ENCODE assay signal across 8 cellular contexts in genomic region chr20:63706852-63707557, GRCh38. TPM values are rescaled to one million over a fixed set of nuclear protein-coding genes. Genes with fewer than 3 reads are reported as not detected.
DNase-seq lines count a peak whose midpoint lies in the region; ATAC-seq and TF ChIP-seq lines count a peak whose summit lies in the region.

No MANE protein-coding gene starts in this region.

- H2AFZ ChIP-seq in SK-N-SH (ENCODE audit: low read depth) = no peak overlapping the region

- no peaks in the 10 kb centered on the region for H4K20me1 ChIP-seq in SK-N-SH (ENCODE audit: insufficient read depth)

- WGBS in SK-N-SH (ENCODE audit: low lambda C conversion rate) = 31% methylated on average over 21 of the region's 56 CpGs

- H3K4me1 ChIP-seq in SK-N-SH (ENCODE audit: control insufficient read depth in 1 of 2, insufficient read depth in 2 of 2, low read depth in 1 of 2, low read length in 1 of 2) (peaks cover 0 to 24% of the 10 kb centered on the region in 2 experiments; a peak in 1 of 4 replicates), iPS-15b (ENCODE audit: control insufficient read depth, insufficient read depth, low read length) (no peaks in the 10 kb centered on the region)

- H3K4me3 ChIP-seq in BJ (ENCODE audit: low read depth, low read length) (peak overlapping the region; percentile 88), SK-N-SH (ENCODE audit: low read depth in 2 of 2, low read length in 1 of 2) (peak overlapping the region; percentile 70 to 90), iPS-15b (ENCODE audit: low read depth, low read length) (peak overlapping the region; percentile 89)

- H3K27ac ChIP-seq in SK-N-SH (ENCODE audit: low read depth in 2 of 2, low read length in 1 of 2) = peak overlapping the region; percentile 65 to 71

- TF ChIP-seq EP300 in SK-N-SH (IDR thresholded peaks at IDR 0.05; ENCODE audit: borderline replicate concordance in 1 of 2, low read depth in 1 of 2, low read length in 1 of 2) = no peak

- CTCF ChIA-PET in BJ (lab: Yijun Ruan, JAX) = interaction anchor here (0.9 to 1.2 kb wide), 2 partner anchors 8 to 10 kb away, joined by 3 to 4 read pairs; no protein-coding TSS in a partner anchor
- CTCF ChIA-PET in SK-N-SH (lab: Yijun Ruan, JAX) = interaction anchor here (0.9 to 1.4 kb wide), 4 partner anchors 13 to 273 kb away, joined by 3 to 4 read pairs (median 4); no protein-coding TSS in a partner anchor

- H3K9me3 ChIP-seq in SK-N-SH = peaks cover 3% of the 10 kb centered on the region
- no peaks in the 10 kb centered on the region for H3K9me3 ChIP-seq in iPS-15b (ENCODE audit: control insufficient read depth, insufficient read depth, low read length)

- peaks cover 27% of the 10 kb centered on the region for H3K36me3 ChIP-seq in BJ (ENCODE audit: control insufficient read depth, insufficient read depth, low read length)
- H3K36me3 ChIP-seq in SK-N-SH (replicated peaks in 1 of 2; ENCODE audit: control insufficient read depth in 1 of 2, insufficient read depth in 2 of 2, low read length in 1 of 2) = peaks cover 40 to 46% of the 10 kb centered on the region in 2 experiments
- H3K36me3 ChIP-seq in iPS-15b (ENCODE audit: control insufficient read depth, insufficient read depth, low read length) = peaks cover 31% of the 10 kb centered on the region

- peak; percentile 32 for ATAC-seq in GM19351 (IDR thresholded peaks at IDR 0.05; ENCODE audit: unreplicated experiment)
- ATAC-seq in HG03521 (IDR thresholded peaks at IDR 0.05; ENCODE audit: unreplicated experiment) = peak; percentile 25

- TF ChIP-seq CTCF in BJ (IDR thresholded peaks at IDR 0.05; ENCODE audit: insufficient read depth, low read depth, low read length) (peak; percentile 28; the same call in 1 of the 2 replicates), SK-N-SH (IDR thresholded peaks at IDR 0.05) (peak; percentile 24; the same call in 1 of the 2 replicates)

- POLR2A ChIA-PET in BJ (lab: Charles Lee) (interaction anchor here (0.7 to 1.1 kb wide), 2 partner anchors 8 to 10 kb away, joined by 3 to 6 read pairs; no protein-coding TSS in a partner anchor), SK-N-SH (lab: Yijun Ruan, JAX) (interaction anchor here (1.0 to 2.6 kb wide), 7 partner anchors 10 to 54 kb away, joined by 3 to 22 read pairs (median 4); partner anchors contain the start of genes RTEL1, STMN3 and TNFRSF6B)

- peaks cover 4% of the 10 kb centered on the region for H3F3A ChIP-seq in SK-N-SH (replicated peaks; ENCODE audit: insufficient read depth)

- H3K27me3 ChIP-seq in BJ (ENCODE audit: control insufficient read depth, insufficient read depth, low read length) (no peaks in the 10 kb centered on the region), SK-N-SH (ENCODE audit: insufficient read depth) (no peaks in the 10 kb centered on the region), iPS-15b (ENCODE audit: control insufficient read depth, insufficient read depth, low read length) (no peaks in the 10 kb centered on the region)

- no peaks in the 10 kb centered on the region for H3K9me2 ChIP-seq in SK-N-SH

- peak; percentile 40 for TF ChIP-seq RAD21 in SK-N-SH (IDR thresholded peaks at IDR 0.05; ENCODE audit: low read length)

- H3K9ac ChIP-seq in SK-N-SH (peak overlapping the region; percentile 89), iPS-15b (ENCODE audit: low read depth, low read length) (peak overlapping the region; percentile 47)

- peak overlapping the region; percentile 92 for H3K4me2 ChIP-seq in SK-N-SH

- peaks cover 72% of the 10 kb centered on the region for H3K79me2 ChIP-seq in SK-N-SH (ENCODE audit: insufficient read depth)

- DNase-seq in BJ (ENCODE audit: low read depth) = no peak
- DNase-seq in SK-N-SH = peak; percentile 70
- peak; percentile 60 for DNase-seq in astrocyte of the hippocampus (ENCODE audit: low read depth, low spot score)
- DNase-seq in stimulated activated CD4-positive, alpha-beta T cell treated with anti-CD3 and anti-CD28 coated beads, Interleukin-12 subunit alpha, Interleukin-12 subunit beta, amount 100 ng/mL, for 4 hours = peak; percentile 62
- no peak for DNase-seq in NK-92 (lab: John Stamatoyannopoulos, UW; ENCODE audit: unreplicated experiment)

TF ChIP-seq in SK-N-SH, 30 proteins besides CTCF, POLR2A, EP300 and RAD21 (continues in another document):
- TF ChIP-seq POLR2AphosphoS5 (IDR thresholded peaks at IDR 0.05; ENCODE audit: low read depth, low read length) = no peak
- no peak for TF ChIP-seq RFX5 (IDR thresholded peaks at IDR 0.05; ENCODE audit: low read length)
- TF ChIP-seq FOXJ3 (CRISPR knock-in tag; IDR thresholded peaks at IDR 0.05) = no peak
- no peak for TF ChIP-seq MEF2A (IDR thresholded peaks at IDR 0.05; ENCODE audit: borderline replicate concordance, low read depth)
- no peak for TF ChIP-seq USF1 (IDR thresholded peaks at IDR 0.05; ENCODE audit: borderline replicate concordance, low read depth)
- TF ChIP-seq SIN3A (IDR thresholded peaks at IDR 0.05; ENCODE audit: borderline replicate concordance, low read depth, low read length) = no peak
- TF ChIP-seq SMC3 (IDR thresholded peaks at IDR 0.05; ENCODE audit: low read depth, low read length) = no peak; the same call in 1 of the 2 replicates
- no peak for TF ChIP-seq GABPA (IDR thresholded peaks at IDR 0.05; ENCODE audit: low read depth)
- no peak for TF ChIP-seq ZBTB33 (IDR thresholded peaks at IDR 0.05; ENCODE audit: borderline replicate concordance, low read depth)
- TF ChIP-seq RXRA (IDR thresholded peaks at IDR 0.05; ENCODE audit: borderline replicate concordance, low read depth) = no peak

RNA-seq across cellular contexts. Expression of gene ARFRP1, which starts 0.8 kb away (rescaled TPM):
- polyA plus RNA-seq in BJ (2011; rRNA removed) (29.3 and 41.9 TPM in 2 replicates), SK-N-SH (2012; rRNA removed) (65.4 and 72.8 TPM in 2 replicates)
- 14.8 and 16.4 TPM in 2 replicates for polyA minus RNA-seq in BJ (2011; rRNA and poly(A)+ RNA removed)
- polyA plus RNA-seq in SK-N-SH (2012; cell fraction: cytosol; rRNA removed) = 47.9 and 57.4 TPM in 2 replicates
- 132 and 145 TPM in 2 replicates for polyA plus RNA-seq in SK-N-SH (2012; cell fraction: nucleus; rRNA removed)

RNA-seq across cellular contexts. Expression of gene ZGPAT, which starts 0.8 kb away (rescaled TPM):
- 9.4 and 15.9 TPM in 2 replicates for polyA plus RNA-seq in BJ (2011; rRNA removed)
- polyA minus RNA-seq in BJ (2011; rRNA and poly(A)+ RNA removed) = 5.9 and 12.5 TPM in 2 replicates
- polyA plus RNA-seq in SK-N-SH (2012; rRNA removed) = 33.7 and 36.8 TPM in 2 replicates
- 9.8 and 14.3 TPM in 2 replicates for polyA plus RNA-seq in SK-N-SH (2012; cell fraction: cytosol; rRNA removed)
- polyA plus RNA-seq in SK-N-SH (2012; cell fraction: nucleus; rRNA removed) = 152 and 206 TPM in 2 replicates

RNA-seq across cellular contexts. Expression of gene TNFRSF6B, which starts 10.6 kb away (rescaled TPM):
- polyA plus RNA-seq in BJ (2011; rRNA removed) (2.1 and 3.2 TPM in 2 replicates), SK-N-SH (2012; rRNA removed) (8.2 and 9.4 TPM in 2 replicates)
- 0.46 TPM in 1 of 2 replicates, not detected in the other for polyA minus RNA-seq in BJ (2011; rRNA and poly(A)+ RNA removed)
- 3.6 and 6.1 TPM in 2 replicates for polyA plus RNA-seq in SK-N-SH (2012; cell fraction: cytosol; rRNA removed)
- 18.3 and 28.9 TPM in 2 replicates for polyA plus RNA-seq in SK-N-SH (2012; cell fraction: nucleus; rRNA removed)

RNA-seq across cellular contexts. Expression of gene LIME1, which starts 29.5 kb away (rescaled TPM):
- 1.7 and 2.5 TPM in 2 replicates for polyA plus RNA-seq in BJ (2011; rRNA removed)
- polyA minus RNA-seq in BJ (2011; rRNA and poly(A)+ RNA removed) = 0.47 and 0.67 TPM in 2 replicates
- polyA plus RNA-seq in SK-N-SH (2012; rRNA removed) = 10.9 and 12.3 TPM in 2 replicates
- polyA plus RNA-seq in SK-N-SH (2012; cell fraction: cytosol; rRNA removed) = 1.0 and 2.1 TPM in 2 replicates
- polyA plus RNA-seq in SK-N-SH (2012; cell fraction: nucleus; rRNA removed) = 118 and 180 TPM in 2 replicates

RNA-seq across cellular contexts. Expression of gene SLC2A4RG, which starts 32.6 kb away (rescaled TPM):
- 36.6 and 52.0 TPM in 2 replicates for polyA plus RNA-seq in BJ (2011; rRNA removed)
- polyA minus RNA-seq in BJ (2011; rRNA and poly(A)+ RNA removed) = 14.7 and 26.1 TPM in 2 replicates
- polyA plus RNA-seq in SK-N-SH (2012; rRNA removed) = 75.5 and 90.9 TPM in 2 replicates
- polyA plus RNA-seq in SK-N-SH (2012; cell fraction: cytosol; rRNA removed) = 31.3 and 46.7 TPM in 2 replicates
- polyA plus RNA-seq in SK-N-SH (2012; cell fraction: nucleus; rRNA removed) = 338 and 518 TPM in 2 replicates

Comparison
In these comparisons a context has a peak if more than half of its experiments do, and no peak if none do; other contexts are left out.
1. DNase-seq: peak in SK-N-SH (single experiment), astrocyte of the hippocampus (single experiment) and stimulated activated CD4-positive, alpha-beta T cell treated with anti-CD3 and anti-CD28 coated beads, Interleukin-12 subunit alpha, Interleukin-12 subunit beta, amount 100 ng/mL, for 4 hours (single experiment); none in BJ (single experiment) and NK-92 (single experiment).
2. Peak in every context shown above with its lines, with median percentiles within 50 percentile points of each other: H3K4me3 ChIP-seq.